In the genomic region with DNA sequence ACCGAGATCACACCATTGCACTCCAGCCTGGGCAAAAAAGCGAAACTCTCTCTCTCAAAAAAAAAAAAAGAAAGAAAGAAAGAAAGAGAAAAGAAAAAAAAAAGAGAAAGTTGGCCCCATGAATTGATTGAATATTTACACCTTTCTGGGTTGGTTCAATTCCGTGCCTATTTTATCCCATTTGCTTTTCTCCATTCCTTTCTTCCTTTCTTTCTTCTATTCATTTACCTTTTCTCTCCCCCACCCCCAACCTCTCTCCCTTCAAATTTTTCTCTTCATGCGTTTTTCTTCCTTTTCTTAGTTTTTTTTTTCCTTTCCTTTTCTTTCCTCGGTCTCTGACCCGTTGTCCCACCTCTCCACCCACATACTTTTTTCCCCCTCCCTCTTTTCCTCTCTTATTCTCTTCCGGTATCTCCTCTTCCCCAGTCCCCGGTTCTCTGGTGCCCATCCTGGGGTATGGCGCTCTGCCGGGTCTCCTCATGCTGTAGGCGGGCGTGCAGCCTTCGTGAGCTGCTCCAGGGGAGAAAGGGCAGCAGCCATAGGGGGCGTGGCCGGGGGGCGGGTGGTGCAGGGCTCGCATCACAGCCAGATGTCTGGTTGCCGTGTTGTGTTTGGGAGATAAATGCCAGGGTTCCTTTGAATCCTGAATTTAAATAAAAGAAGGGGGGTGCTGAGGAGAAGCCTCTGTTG, we compare ENCODE assay signal across 9 cellular contexts. TPM values are rescaled to one million over a fixed set of nuclear protein-coding genes. Genes with fewer than 3 reads are reported as not detected.
DNase-seq lines count a peak whose midpoint lies in the region; ATAC-seq and TF ChIP-seq lines count a peak whose summit lies in the region.
"Had no signal": no experiment of that assay in that cellular context is flagged by ENCODE, and none has a peak within 500 bp of the region (broad histone marks: within the 10 kb centered on the region; RNA-seq: fewer than 3 reads in every experiment).

No MANE protein-coding gene starts in this region.

- H3K9me3 Mint-ChIP-seq in mesothelial cell of epicardium: no peaks in the 10 kb centered on the region
- no peaks in the 10 kb centered on the region for H3K9me3 Mint-ChIP-seq in natural killer cell
- H3K9me3 Mint-ChIP-seq: activated B cell treated with CpG ODN at 0.5 μM for 24 hours had no signal

- peaks cover 18% of the 10 kb centered on the region for H3K27me3 ChIP-seq in H7 (ENCODE audit: control insufficient read depth, insufficient read depth, low read length)

- H3K4me3 ChIP-seq in AG04449 (ENCODE audit: low read depth, low read length) (peak overlapping the region; percentile 36), H7 (ENCODE audit: insufficient read depth, low read depth, low read length) (no peak overlapping the region), astrocyte of the spinal cord (ENCODE audit: low read depth, low read length) (no peak overlapping the region)

- H3K27ac Mint-ChIP-seq in mesothelial cell of epicardium: peak overlapping the region; percentile 99
- no peak overlapping the region for H3K27ac Mint-ChIP-seq in natural killer cell
- H3K27ac Mint-ChIP-seq: activated B cell treated with CpG ODN at 0.5 μM for 24 hours had no signal

- no peak for ATAC-seq in natural killer cell

- intact Hi-C loops in natural killer cell (cut with micrococcal nuclease): no loop called here

- H3K36me3 Mint-ChIP-seq in mesothelial cell of epicardium (no peaks in the 10 kb centered on the region), natural killer cell (no peaks in the 10 kb centered on the region)

- no peaks in the 10 kb centered on the region for H3K36me3 ChIP-seq in H7 (replicated peaks; ENCODE audit: control insufficient read depth, insufficient read depth, low read length)

- peaks cover 92% of the 10 kb centered on the region for H3K4me1 Mint-ChIP-seq in mesothelial cell of epicardium
- H3K4me1 Mint-ChIP-seq in natural killer cell: peaks cover 0 to 5% of the 10 kb centered on the region in 2 donors

- H3K27me3 Mint-ChIP-seq in mesothelial cell of epicardium (ENCODE audit: low read depth) (peaks cover 7% of the 10 kb centered on the region), natural killer cell (ENCODE audit: low read depth in 2 of 2) (peaks cover 68 to 70% of the 10 kb centered on the region in 2 donors)

- DNase-seq in AG04449 (ENCODE audit: low read depth, low spot score) (no peak), H7 (peak; percentile 93), astrocyte of the spinal cord (ENCODE audit: low read depth, low spot score) (peak; percentile 64), mesothelial cell of epicardium (ENCODE audit: low spot score in 2 of 2, unreplicated experiment in 2 of 2) (peak in 1 of 2 experiments; percentile 67), natural killer cell (no peak), GDM1 (lab: John Stamatoyannopoulos, UW) (no peak), Ammon's horn (ENCODE audit: low spot score) (no peak), NCI-H2029 (lab: John Stamatoyannopoulos, UW) (no peak)
- DNase-seq: activated B cell treated with CpG ODN at 0.5 μM for 24 hours had no signal

- H3K4me3 Mint-ChIP-seq in mesothelial cell of epicardium (peak overlapping the region; percentile 38), natural killer cell (no peak overlapping the region)
- H3K4me3 Mint-ChIP-seq: activated B cell treated with CpG ODN at 0.5 μM for 24 hours had no signal

- in situ Hi-C loops in astrocyte of the spinal cord (cut with HindIII; ENCODE audit: low sequenced_read_pairs): no loop called here

- TF ChIP-seq CTCF in AG04449 (IDR thresholded peaks at IDR 0.05; ENCODE audit: insufficient read depth, low read length, missing control alignments) (no peak), astrocyte of the spinal cord (IDR thresholded peaks at IDR 0.05; ENCODE audit: low read depth, low read length) (no peak), mesothelial cell of epicardium (IDR thresholded peaks at IDR 0.05; ENCODE audit: unreplicated experiment) (no peak), natural killer cell (IDR thresholded peaks at IDR 0.05) (no peak)

- CTCF ChIA-PET in AG04449 (lab: Yijun Ruan, JAX): interaction anchor here (1.1 to 24.1 kb wide), 4 partner anchors 11 to 112 kb away, joined by 3 to 489 read pairs (median 6); a partner anchor contains a TSS

- POLR2A ChIA-PET in AG04449 (lab: Yijun Ruan, JAX): interaction anchor here (1.5 to 44.9 kb wide), 4 partner anchors 9 to 59 kb away, joined by 3 to 2316 read pairs (median 714); a partner anchor contains a TSS

RNA-seq across cellular contexts. Expression of a gene that starts 5.3 kb away (rescaled TPM):
- 8.2 and 9.4 TPM in 2 replicates for total RNA-seq in H7 (2014; rRNA removed; shearing (Covaris generic))
- total RNA-seq in mesothelial cell of epicardium (3,780 to 4,004 TPM (median 3,972 TPM) in 3 replicates), natural killer cell (1 to 10 TPM; 2.3 to 7.5 (median 2.6) TPM)

RNA-seq across cellular contexts. Expression of a gene that starts 40.9 kb away (rescaled TPM):
- 0.52 and 1.1 TPM in 2 replicates for total RNA-seq in H7 (2014; rRNA removed; shearing (Covaris generic))
- total RNA-seq in mesothelial cell of epicardium (not detected in 3 replicates), natural killer cell (not detected)

RNA-seq across cellular contexts. Expression of a gene that starts 56.3 kb away (rescaled TPM):
- total RNA-seq in H7 (2014; rRNA removed; shearing (Covaris generic)): 15.0 and 21.1 TPM in 2 replicates
- total RNA-seq in mesothelial cell of epicardium: 56.4 to 58.6 TPM (median 56.6 TPM) in 3 replicates
- 100 to 1,000 TPM; 124 to 162 (median 135) TPM for total RNA-seq in natural killer cell

Comparison
In these comparisons a context has a peak if more than half of its experiments do, and no peak if none do; other contexts are left out.
1. DNase-seq: peak in H7 (single experiment) and astrocyte of the spinal cord (single experiment); none in AG04449 (single experiment), natural killer cell (single experiment), GDM1 (single experiment), Ammon's horn (single experiment) and NCI-H2029 (single experiment).
2. RNA of a gene that starts 5.3 kb away (total RNA-seq): 3,780 to 4,004 TPM in mesothelial cell of epicardium; 8.2 to 9.4 TPM in H7 and 2.3 to 7.5 TPM in natural killer cell; every median in the first group is over 100 times any median in the second.